ENCODE assay signal across 24 cellular contexts in the genomic region with DNA sequence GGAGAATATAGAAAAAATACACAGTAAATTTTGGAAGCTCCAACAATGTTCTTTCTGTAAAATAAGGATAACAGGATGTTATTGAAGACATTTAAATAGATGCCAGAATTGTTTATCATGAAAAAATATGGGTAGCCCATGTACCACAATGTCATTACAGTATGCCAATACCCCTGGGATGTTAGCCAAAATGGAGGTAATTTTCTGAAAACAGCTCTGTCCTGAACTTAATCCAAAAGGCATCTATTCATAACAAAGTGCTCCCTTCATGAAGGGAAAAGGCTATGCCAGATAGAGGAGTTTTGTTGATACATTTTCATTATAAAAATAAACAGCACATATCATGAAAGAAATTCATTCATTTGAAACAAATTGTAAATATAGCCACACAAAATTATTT.
"Had no signal": no experiment of that assay in that cellular context is flagged by ENCODE, and none has a peak within 500 bp of the region (broad histone marks: within the 10 kb centered on the region; RNA-seq: fewer than 3 reads in every experiment).

No MANE protein-coding gene starts in this region.

- ATAC-seq: naive thymus-derived CD8-positive, alpha-beta T cell; right lobe of liver; stimulated activated memory B cell treated with anti-CD40 and anti-IgM and Interleukin-4, amounts not matched to agents 10 μg/mL and 1 μg/mL and 100 μg/mL, for 72 hours; stimulated activated naive CD8-positive, alpha-beta T cell treated with anti-CD3 and anti-CD28 coated beads, Interleukin-15, amount 100 ng/mL, for 72 hours had no signal

- H3K9me3 ChIP-seq: neutrophil, right atrium auricular region, right lobe of liver, testis, thyroid gland, transverse colon, upper lobe of left lung, vagina had no signal

- H3K27ac ChIP-seq: left ventricle myocardium inferior, neural progenitor cell, neutrophil, parathyroid adenoma, right atrium auricular region, right lobe of liver, testis, thyroid gland, transverse colon, upper lobe of left lung, vagina had no signal

- DNase-seq: islet precursor cell; left ventricle myocardium inferior; naive thymus-derived CD8-positive, alpha-beta T cell; occipital lobe; right lobe of liver; stimulated activated CD4-positive, alpha-beta T cell treated with anti-CD3 and anti-CD28 coated beads, Interleukin-1b, Interleukin-23, amount 100 ng/mL, for 48 hours; stimulated activated CD4-positive, alpha-beta T cell treated with anti-CD3 and anti-CD28 coated beads, Interleukin-2, amount 100 ng/mL, for 48 hours; stimulated activated CD4-positive, alpha-beta T cell treated with anti-CD3 and anti-CD28 coated beads, Interleukin-4, amount 100 ng/mL, for 4 hours; stimulated activated CD8-positive, alpha-beta memory T cell treated with anti-CD3 and anti-CD28 coated beads, Interleukin-4, amount 100 ng/mL, for 48 hours; stimulated activated naive CD4-positive, alpha-beta T cell treated with Interleukin-2 at 50 U/mL for 16 hours; stimulated activated naive CD8-positive, alpha-beta T cell treated with anti-CD3 and anti-CD28 coated beads, Interleukin-15, amount 100 ng/mL, for 72 hours; substantia nigra; testis; thyroid gland; transverse colon; upper lobe of left lung had no signal

- H3K36me3 ChIP-seq: left ventricle myocardium inferior, neural progenitor cell, neutrophil, right atrium auricular region, right lobe of liver, thyroid gland, transverse colon, upper lobe of left lung, vagina had no signal

- H3K4me3 ChIP-seq: left ventricle myocardium inferior, lung, neural progenitor cell, right atrium auricular region, right lobe of liver, smooth muscle cell, testis, thyroid gland, transverse colon, upper lobe of left lung, vagina had no signal

- H3K4me1 ChIP-seq: left ventricle myocardium inferior, neural progenitor cell, parathyroid adenoma, right atrium auricular region, testis, thyroid gland, transverse colon, upper lobe of left lung, vagina had no signal

- H3K27me3 ChIP-seq: neural progenitor cell, neutrophil, right atrium auricular region, right lobe of liver, testis, thyroid gland, transverse colon, upper lobe of left lung, vagina had no signal
